In the genomic region with DNA sequence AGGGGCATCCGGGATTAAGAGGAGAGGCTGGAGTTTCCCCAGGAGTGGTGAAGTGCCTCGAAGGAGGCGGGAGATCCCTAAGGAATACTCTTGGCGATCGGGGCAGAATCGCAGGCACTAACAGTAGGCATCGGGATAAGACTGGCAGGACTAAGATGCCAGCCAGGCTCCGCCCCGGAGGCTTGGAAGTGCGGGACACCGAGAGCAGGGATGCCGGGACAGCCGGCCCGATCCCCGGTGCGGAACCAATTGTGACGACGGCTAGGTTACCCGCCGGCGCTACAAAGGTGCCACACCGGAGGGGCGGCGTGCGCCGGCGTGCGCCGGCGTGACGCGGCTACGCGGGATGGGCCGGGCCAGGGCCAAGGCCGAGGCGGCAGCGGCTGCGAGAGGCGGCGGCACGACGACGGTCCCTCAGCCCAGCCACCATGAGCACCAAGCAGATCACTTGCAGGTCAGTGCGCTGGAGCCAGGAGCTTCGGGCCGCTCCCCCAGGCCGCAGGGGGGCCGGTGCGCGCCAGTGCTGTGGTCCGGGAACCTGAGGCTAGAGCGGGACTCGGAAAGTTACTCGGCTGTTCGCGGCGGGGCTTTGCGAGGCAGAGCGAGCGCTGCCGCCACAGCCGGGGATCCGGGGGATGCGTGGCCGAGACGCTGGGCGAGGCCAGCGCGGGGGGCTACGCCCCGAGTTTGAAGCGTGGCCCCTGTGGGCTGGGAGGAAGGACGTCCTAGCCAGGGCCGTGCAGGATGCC, we compare ENCODE assay signal across 8 cellular contexts. TPM values are rescaled to one million over a fixed set of nuclear protein-coding genes. Genes with fewer than 3 reads are reported as not detected.
DNase-seq lines count a peak whose midpoint lies in the region; ATAC-seq and TF ChIP-seq lines count a peak whose summit lies in the region.

A gene with protein sequence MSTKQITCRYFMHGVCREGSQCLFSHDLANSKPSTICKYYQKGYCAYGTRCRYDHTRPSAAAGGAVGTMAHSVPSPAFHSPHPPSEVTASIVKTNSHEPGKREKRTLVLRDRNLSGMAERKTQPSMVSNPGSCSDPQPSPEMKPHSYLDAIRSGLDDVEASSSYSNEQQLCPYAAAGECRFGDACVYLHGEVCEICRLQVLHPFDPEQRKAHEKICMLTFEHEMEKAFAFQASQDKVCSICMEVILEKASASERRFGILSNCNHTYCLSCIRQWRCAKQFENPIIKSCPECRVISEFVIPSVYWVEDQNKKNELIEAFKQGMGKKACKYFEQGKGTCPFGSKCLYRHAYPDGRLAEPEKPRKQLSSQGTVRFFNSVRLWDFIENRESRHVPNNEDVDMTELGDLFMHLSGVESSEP (plus strand): TSS at position 365 of the 749 bp plus-strand sequence. CDS start 64 bp downstream, at position 429.

- ATAC-seq in GM19025 (IDR thresholded peaks at IDR 0.05; ENCODE audit: low read depth, unreplicated experiment) (peak; percentile 83), HG03280 (IDR thresholded peaks at IDR 0.05; ENCODE audit: unreplicated experiment) (peak; percentile 86), left lobe of liver (peak; percentile 94)

- peaks cover 60% of the 10 kb centered on the region for H3K4me1 Mint-ChIP-seq in activated CD4-positive, alpha-beta T cell treated with anti-CD3 and anti-CD28 coated beads, Interleukin-2, amount 10 ng/mL, durations not matched to agents 7 days and 5 days

- H3K9me3 Mint-ChIP-seq in activated CD4-positive, alpha-beta T cell treated with anti-CD3 and anti-CD28 coated beads, Interleukin-2, amount 10 ng/mL, durations not matched to agents 7 days and 5 days: peaks cover 2% of the 10 kb centered on the region

- peak within 1 kb of the TSS; percentile 83 to 96 for H3K27ac ChIP-seq in coronary artery

- H3K27me3 Mint-ChIP-seq in activated CD4-positive, alpha-beta T cell treated with anti-CD3 and anti-CD28 coated beads, Interleukin-2, amount 10 ng/mL, durations not matched to agents 7 days and 5 days: peaks cover 24% of the 10 kb centered on the region

- no peaks in the 10 kb centered on the region for H3K36me3 Mint-ChIP-seq in activated CD4-positive, alpha-beta T cell treated with anti-CD3 and anti-CD28 coated beads, Interleukin-2, amount 10 ng/mL, durations not matched to agents 7 days and 5 days (ENCODE audit: low read depth)

- no peak for TF ChIP-seq CTCF in coronary artery (IDR thresholded peaks at IDR 0.05)

- peak within 1 kb of the TSS; percentile 95 for H3K27ac Mint-ChIP-seq in activated CD4-positive, alpha-beta T cell treated with anti-CD3 and anti-CD28 coated beads, Interleukin-2, amount 10 ng/mL, durations not matched to agents 7 days and 5 days

- peak within 1 kb of the TSS; percentile 97 for H3K4me3 Mint-ChIP-seq in activated CD4-positive, alpha-beta T cell treated with anti-CD3 and anti-CD28 coated beads, Interleukin-2, amount 10 ng/mL, durations not matched to agents 7 days and 5 days

- DNase-seq in Ammon's horn (ENCODE audit: low spot score): peak; percentile 86
- DNase-seq in NCI-H526 (lab: John Stamatoyannopoulos, UW): peak; percentile 76 to 93
- peak; percentile 83 for DNase-seq in activated CD4-positive, alpha-beta T cell treated with anti-CD3 and anti-CD28 coated beads, Interleukin-2, amount 10 ng/mL, durations not matched to agents 7 days and 5 days
- peak; percentile 96 for DNase-seq in coronary artery (ENCODE audit: low spot score)
- DNase-seq in left lobe of liver (ENCODE audit: low spot score): peak; percentile 92
- DNase-seq in stimulated activated CD4-positive, alpha-beta T cell treated with anti-CD3 and anti-CD28 coated beads, Interleukin-2, amount 100 ng/mL, for 4 hours (ENCODE audit: low read depth): peak; percentile 74

- POLR2A ChIA-PET in activated CD4-positive, alpha-beta T cell treated with anti-CD3 and anti-CD28 coated beads, Interleukin-2, amount 10 ng/mL, durations not matched to agents 7 days and 5 days (lab: Charles Lee): no interaction called here

- peak within 1 kb of the TSS; percentile 91 for H3K4me3 ChIP-seq in coronary artery

- CTCF ChIA-PET in activated CD4-positive, alpha-beta T cell treated with anti-CD3 and anti-CD28 coated beads, Interleukin-2, amount 10 ng/mL, durations not matched to agents 7 days and 5 days (lab: Charles Lee): no interaction called here

RNA-seq across cellular contexts. Expression of the gene that starts here (rescaled TPM):
- total RNA-seq in activated CD4-positive, alpha-beta T cell treated with anti-CD3 and anti-CD28 coated beads, Interleukin-2, amount 10 ng/mL, durations not matched to agents 7 days and 5 days: 10 to 100 TPM; 20.8 to 20.9 TPM
- 11.3 TPM for total RNA-seq in left lobe of liver

Comparison
In these comparisons a context has a peak if more than half of its experiments do, and no peak if none do; other contexts are left out.
1. Peak in every context shown above with its lines: DNase-seq, ATAC-seq, H3K4me3 ChIP-seq and H3K27ac ChIP-seq.